In genomic region chr13:45296259-45296658, GRCh38 we compare ENCODE assay signal across 21 cellular contexts. TPM values are rescaled to one million over a fixed set of nuclear protein-coding genes. Genes with fewer than 3 reads are reported as not detected.
DNase-seq lines count a peak whose midpoint lies in the region; ATAC-seq and TF ChIP-seq lines count a peak whose summit lies in the region.
"Had no signal": no experiment of that assay in that cellular context is flagged by ENCODE, and none has a peak within 500 bp of the region (broad histone marks: within the 10 kb centered on the region; RNA-seq: fewer than 3 reads in every experiment).

No MANE protein-coding gene starts in this region.

- no peaks in the 10 kb centered on the region for H3K79me2 ChIP-seq in mammary epithelial cell (ENCODE audit: insufficient read depth, low read length)

- H3K4me3 Mint-ChIP-seq in MCF 10A (ENCODE audit: unreplicated experiment) (no peak overlapping the region), T-helper 17 cell (peak overlapping the region; percentile 8)
- H3K4me3 Mint-ChIP-seq: IgD-negative memory B cell, nephron had no signal

- CTCF ChIA-PET in MCF 10A (lab: Yijun Ruan, JAX) (interaction anchor here (0.9 kb wide), 1 partner anchor 249 kb away, joined by 4 read pairs; no protein-coding TSS in a partner anchor), mammary epithelial cell (lab: Charles Lee; ENCODE audit: low non-redundant PET) (no interaction called here)

- intact Hi-C loops in MCF 10A (cut with micrococcal nuclease) (no loop called here), mammary epithelial cell (cut with micrococcal nuclease) (no loop called here)

- in situ Hi-C loops in mammary epithelial cell (cut with MboI; ENCODE audit: low sequenced_read_pairs in 2 of 2): no loop called here

- H3K4me1 ChIP-seq in mammary epithelial cell (ENCODE audit: insufficient read depth, low read length): peaks cover 17% of the 10 kb centered on the region
- H3K4me1 ChIP-seq in foreskin keratinocyte: peaks cover 14% of the 10 kb centered on the region
- H3K4me1 ChIP-seq: gastroesophageal sphincter had no signal

- H3K27ac Mint-ChIP-seq in MCF 10A (ENCODE audit: low read depth, unreplicated experiment) (peak overlapping the region; percentile 66), T-helper 17 cell (peak overlapping the region; percentile 90)
- H3K27ac Mint-ChIP-seq: nephron had no signal

- H3K27me3 Mint-ChIP-seq in MCF 10A (ENCODE audit: insufficient read depth, unreplicated experiment): no peaks in the 10 kb centered on the region
- no peaks in the 10 kb centered on the region for H3K27me3 Mint-ChIP-seq in T-helper 17 cell
- H3K27me3 Mint-ChIP-seq: IgD-negative memory B cell had no signal

- peaks cover 18% of the 10 kb centered on the region for H3K36me3 Mint-ChIP-seq in MCF 10A (ENCODE audit: insufficient read depth, unreplicated experiment)
- no peaks in the 10 kb centered on the region for H3K36me3 Mint-ChIP-seq in T-helper 17 cell (ENCODE audit: low read depth)

- dilution Hi-C loops in mammary epithelial cell (cut with HindIII; ENCODE audit: low sequenced_read_pairs): no loop called here

- TF ChIP-seq CTCF in MCF 10A (IDR thresholded peaks at IDR 0.05; ENCODE audit: unreplicated experiment): no peak
- TF ChIP-seq CTCF in mammary epithelial cell (conservative IDR thresholded peaks at IDR 0.05 in 1 of 2, IDR thresholded peaks at IDR 0.05 in 1 of 2; ENCODE audit: extremely low read depth in 1 of 2, insufficient read depth in 1 of 2, low read depth in 1 of 2, low read length in 2 of 2): no peak
- peak; percentile 5 for TF ChIP-seq CTCF in foreskin keratinocyte (conservative IDR thresholded peaks at IDR 0.05)

- H3K27ac ChIP-seq in mammary epithelial cell (ENCODE audit: insufficient read depth, low read depth, low read length): no peak overlapping the region
- H3K27ac ChIP-seq in foreskin keratinocyte: no peak overlapping the region
- H3K27ac ChIP-seq: gastroesophageal sphincter, GM23248, HL-60 had no signal

- POLR2A ChIA-PET in MCF 10A (lab: Yijun Ruan, JAX): no interaction called here

- no peaks in the 10 kb centered on the region for H3K9me3 Mint-ChIP-seq in MCF 10A (ENCODE audit: unreplicated experiment)
- H3K9me3 Mint-ChIP-seq: IgD-negative memory B cell, nephron had no signal

- H3K9me3 ChIP-seq in mammary epithelial cell (replicated peaks; ENCODE audit: insufficient read depth, low read length) (no peaks in the 10 kb centered on the region), T-helper 17 cell (ENCODE audit: control insufficient read depth, low read length, poor library complexity, severe bottlenecking) (no peaks in the 10 kb centered on the region)
- H3K9me3 ChIP-seq: gastroesophageal sphincter, thyroid gland had no signal

- no peak overlapping the region for H3K9ac ChIP-seq in mammary epithelial cell (ENCODE audit: insufficient read depth, low read length)
- H3K9ac ChIP-seq: GM23248 had no signal

- no peak overlapping the region for H2AFZ ChIP-seq in mammary epithelial cell (ENCODE audit: low read depth, low read length)
- H2AFZ ChIP-seq: GM23248 had no signal

- no peak for DNase-seq in MCF 10A (ENCODE audit: unreplicated experiment)
- no peak for DNase-seq in mammary epithelial cell
- no peak for DNase-seq in T-helper 17 cell
- no peak for DNase-seq in foreskin keratinocyte
- DNase-seq in cerebellar cortex (ENCODE audit: low spot score): no peak
- no peak for DNase-seq in germinal center (ENCODE audit: low spot score)
- no peak for DNase-seq in activated gamma-delta T cell (lab: John Stamatoyannopoulos, UW)
- DNase-seq: COR-L47, DND-41, erythroblast, GM23248, kidney glomerular epithelial cell, mesenchymal stem cell, NCI-H345, PC-3, SHP77 treated with DMSO at 0.1 percent for 48 hours had no signal

- BruUV-seq in MCF 10A (replicated peaks; lab: Mats Ljungman, UMichigan) (no TSS peak), mammary epithelial cell (replicated peaks; lab: Mats Ljungman, UMichigan) (no TSS peak)

- H3K27me3 ChIP-seq in mammary epithelial cell (ENCODE audit: insufficient read depth, low read length) (no peaks in the 10 kb centered on the region), foreskin keratinocyte (no peaks in the 10 kb centered on the region)
- H3K27me3 ChIP-seq: thyroid gland had no signal

- ATAC-seq in T-helper 17 cell (peak; percentile 51), foreskin keratinocyte (no peak)
- ATAC-seq: gastroesophageal sphincter, PC-3 had no signal

- no peak overlapping the region for H3K4me3 ChIP-seq in mammary epithelial cell (replicated peaks in 1 of 3; ENCODE audit: insufficient read depth in 1 of 3, low read depth in 2 of 3, low read length in 3 of 3)
- H3K4me3 ChIP-seq: gastroesophageal sphincter, GM23248, thyroid gland had no signal

- H3K4me1 Mint-ChIP-seq in MCF 10A (ENCODE audit: insufficient read depth, unreplicated experiment) (peaks cover 13% of the 10 kb centered on the region), T-helper 17 cell (peaks cover 31% of the 10 kb centered on the region)

- H3K4me2 ChIP-seq in mammary epithelial cell (ENCODE audit: insufficient read depth, low read depth, low read length): no peak overlapping the region

- no peaks in the 10 kb centered on the region for H3K36me3 ChIP-seq in mammary epithelial cell (ENCODE audit: insufficient read depth, low read length)
- H3K36me3 ChIP-seq: gastroesophageal sphincter, thyroid gland had no signal

- H4K20me1 ChIP-seq in mammary epithelial cell (ENCODE audit: insufficient read depth, low read length): no peaks in the 10 kb centered on the region

RNA-seq across cellular contexts. Expression of gene TPT1, which starts 44.7 kb away (rescaled TPM):
- total RNA-seq in MCF 10A (2022) (4,896 and 5,827 TPM in 2 replicates), mammary epithelial cell (1,000 to 10,000 TPM; 1,890 to 3,324 TPM), T-helper 17 cell (1,000 to 10,000 TPM; 7,650 to 7,799 TPM), foreskin keratinocyte (3,187 and 3,228 TPM in 2 replicates)
- polyA plus RNA-seq in mammary epithelial cell (4,455 TPM), foreskin keratinocyte (4,571 and 4,595 TPM in 2 replicates)
- 1,866 TPM for polyA minus RNA-seq in mammary epithelial cell
